In genomic region chr13:51326782-51327181, GRCh38 we compare ENCODE assay signal across 1 cellular context.
TF ChIP-seq lines count a peak whose summit lies in the region.

No MANE protein-coding gene starts in this region.

TF ChIP-seq in HepG2, 621 proteins besides CTCF, POLR2A, EP300 and RAD21 (continued from another document):
- TF ChIP-seq THAP9 (CRISPR knock-in tag; IDR thresholded peaks at IDR 0.05; ENCODE audit: borderline replicate concordance) (no peak), CREB1 (IDR thresholded peaks at IDR 0.05) (peak; percentile 61), CREB1 (CRISPR knock-in tag; IDR thresholded peaks at IDR 0.05) (no peak), AHR (CRISPR knock-in tag; IDR thresholded peaks at IDR 0.05) (no peak)
